In genomic region chr18:69495338-69495737, GRCh38 we compare ENCODE assay signal across 19 cellular contexts.
A peak's percentile ranks its signal among the peaks of the same experiment; 100 is the strongest.
DNase-seq lines count a peak whose midpoint lies in the region; ATAC-seq and TF ChIP-seq lines count a peak whose summit lies in the region.
"Had no signal": no experiment of that assay in that cellular context is flagged by ENCODE, and none has a peak within 500 bp of the region (broad histone marks: within the 10 kb centered on the region; RNA-seq: fewer than 3 reads in every experiment).

No MANE protein-coding gene starts in this region.

- peak; percentile 41 for DNase-seq in DMS53 (lab: John Stamatoyannopoulos, UW)
- no peak for DNase-seq in DMS53 treated with DMSO at 0.1 percent for 48 hours (lab: John Stamatoyannopoulos, UW; ENCODE audit: unreplicated experiment)
- DNase-seq in RPMI8226: peak; percentile 85
- DNase-seq in transverse colon: no peak
- no peak for DNase-seq in HPDE6-E6E7 (ENCODE audit: extremely low spot score)
- no peak for DNase-seq in OCI-LY7 (ENCODE audit: low spot score)
- DNase-seq: Caco-2; CD4-positive, alpha-beta memory T cell; H9; HFFc6; MG63; NCI-H1092; NCI-H1436; NCI-H1930 had no signal

- WGBS in transverse colon (ENCODE audit: low coverage in 1 of 2), 2 donors: 73 to 100% methylated on average over 2 to 5 of the region's 5 CpGs

- H2AFZ ChIP-seq in OCI-LY7 (ENCODE audit: low read length): no peak overlapping the region

- H3K9me3 Mint-ChIP-seq in stimulated activated memory B cell treated with anti-CD40 and anti-IgM and Interleukin-4, amounts not matched to agents 10 μg/mL and 1 μg/mL and 100 μg/mL, for 72 hours: peaks cover 3% of the 10 kb centered on the region

- in situ Hi-C loops in transverse colon (cut with MboI; ENCODE audit: low pct_ligation_motif_present in 1 of 4, low pct_unique_long_range_greater_than_20kb in 1 of 4, low sequenced_read_pairs in 3 of 4): no loop called here

- H3K36me3 ChIP-seq in transverse colon (no peaks in the 10 kb centered on the region), OCI-LY7 (ENCODE audit: insufficient read depth, low read length) (no peaks in the 10 kb centered on the region)
- H3K36me3 ChIP-seq: BLaER1 treated with 17β-estradiol and CSF1 and Interleukin-3, amounts not matched to agents 10 nM and 100 nM; MG63; SJCRH30 had no signal

- H3K4me3 ChIP-seq in transverse colon (no peak overlapping the region), OCI-LY7 (ENCODE audit: low read depth, low read length, poor library complexity, severe bottlenecking) (no peak overlapping the region)
- H3K4me3 ChIP-seq: BLaER1 treated with 17β-estradiol and CSF1 and Interleukin-3, amounts not matched to agents 10 nM and 100 nM; MG63; SJCRH30 had no signal

- no peak for TF ChIP-seq EP300 in transverse colon (IDR thresholded peaks at IDR 0.05; ENCODE audit: low read depth)

- no peaks in the 10 kb centered on the region for H3K27me3 ChIP-seq in transverse colon
- H3K27me3 ChIP-seq: BLaER1 treated with 17β-estradiol and CSF1 and Interleukin-3, amounts not matched to agents 10 nM and 100 nM; MG63; SJCRH30 had no signal

- H3K79me2 ChIP-seq in OCI-LY7 (ENCODE audit: insufficient read depth, low read depth, low read length): no peaks in the 10 kb centered on the region

- no peak overlapping the region for H3K27ac Mint-ChIP-seq in stimulated activated memory B cell treated with anti-CD40 and anti-IgM and Interleukin-4, amounts not matched to agents 10 μg/mL and 1 μg/mL and 100 μg/mL, for 72 hours
- H3K27ac Mint-ChIP-seq: CD4-positive, alpha-beta memory T cell; H9; HFFc6 had no signal

- intact Hi-C loops in transverse colon (cut with DNase I; ENCODE audit: low total_unique reads) (no loop called here), OCI-LY7 (cut with micrococcal nuclease; ENCODE audit: unreplicated experiment) (no loop called here)

- no peaks in the 10 kb centered on the region for H3K27me3 Mint-ChIP-seq in stimulated activated memory B cell treated with anti-CD40 and anti-IgM and Interleukin-4, amounts not matched to agents 10 μg/mL and 1 μg/mL and 100 μg/mL, for 72 hours

- ATAC-seq in HG02870 (IDR thresholded peaks at IDR 0.05; ENCODE audit: unreplicated experiment): peak; percentile 47
- ATAC-seq in stimulated activated memory B cell treated with anti-CD40 and anti-IgM and Interleukin-4, amounts not matched to agents 10 μg/mL and 1 μg/mL and 100 μg/mL, for 72 hours: peak; percentile 40

- H3K9me3 ChIP-seq in transverse colon (no peaks in the 10 kb centered on the region), OCI-LY7 (ENCODE audit: low read length) (no peaks in the 10 kb centered on the region)
- H3K9me3 ChIP-seq: Caco-2, MG63, SJCRH30 had no signal

- no peak overlapping the region for H3K27ac ChIP-seq in transverse colon
- no peak overlapping the region for H3K27ac ChIP-seq in OCI-LY7 (ENCODE audit: low read depth, low read length, poor library complexity, severe bottlenecking)
- H3K27ac ChIP-seq: 22Rv1; BLaER1 treated with 17β-estradiol and CSF1 and Interleukin-3, amounts not matched to agents 10 nM and 100 nM; SJCRH30 had no signal

- BruUV-seq in OCI-LY7 (replicated peaks; lab: Mats Ljungman, UMichigan): no TSS peak

- TF ChIP-seq POLR2A in transverse colon (IDR thresholded peaks at IDR 0.05): no peak

- TF ChIP-seq CTCF in transverse colon (IDR thresholded peaks at IDR 0.05): no peak
- no peak for TF ChIP-seq CTCF in OCI-LY7 (conservative IDR thresholded peaks at IDR 0.05; ENCODE audit: low read length)

- H3K4me2 ChIP-seq in OCI-LY7 (ENCODE audit: low read length): no peak overlapping the region
- H3K4me2 ChIP-seq: BLaER1 treated with 17β-estradiol and CSF1 and Interleukin-3, amounts not matched to agents 10 nM and 100 nM had no signal

- H3K4me1 Mint-ChIP-seq in stimulated activated memory B cell treated with anti-CD40 and anti-IgM and Interleukin-4, amounts not matched to agents 10 μg/mL and 1 μg/mL and 100 μg/mL, for 72 hours: no peaks in the 10 kb centered on the region
- H3K4me1 Mint-ChIP-seq: CD4-positive, alpha-beta memory T cell; H9 had no signal

- H3K4me3 Mint-ChIP-seq in stimulated activated memory B cell treated with anti-CD40 and anti-IgM and Interleukin-4, amounts not matched to agents 10 μg/mL and 1 μg/mL and 100 μg/mL, for 72 hours: no peak overlapping the region
- H3K4me3 Mint-ChIP-seq: CD4-positive, alpha-beta memory T cell; H9; HFFc6 had no signal

- H3K4me1 ChIP-seq in transverse colon: no peaks in the 10 kb centered on the region
- no peaks in the 10 kb centered on the region for H3K4me1 ChIP-seq in OCI-LY7 (ENCODE audit: insufficient read depth, low read length, poor library complexity, severe bottlenecking)
- H3K4me1 ChIP-seq: BLaER1 treated with 17β-estradiol and CSF1 and Interleukin-3, amounts not matched to agents 10 nM and 100 nM; Caco-2; SJCRH30 had no signal

- no peaks in the 10 kb centered on the region for H3K9me2 ChIP-seq in OCI-LY7 (ENCODE audit: insufficient read depth, low read length)

- no peaks in the 10 kb centered on the region for H4K20me1 ChIP-seq in OCI-LY7 (ENCODE audit: insufficient read depth, low read length)
- H4K20me1 ChIP-seq: BLaER1 treated with 17β-estradiol and CSF1 and Interleukin-3, amounts not matched to agents 10 nM and 100 nM had no signal

- no peaks in the 10 kb centered on the region for H3K36me3 Mint-ChIP-seq in stimulated activated memory B cell treated with anti-CD40 and anti-IgM and Interleukin-4, amounts not matched to agents 10 μg/mL and 1 μg/mL and 100 μg/mL, for 72 hours
- H3K36me3 Mint-ChIP-seq: CD4-positive, alpha-beta memory T cell had no signal

- POLR2A ChIA-PET in OCI-LY7 (lab: Charles Lee): no interaction called here

- CTCF ChIA-PET in OCI-LY7 (lab: Charles Lee; ENCODE audit: unreplicated experiment): interaction anchor here (0.6 kb wide), 1 partner anchor 224 kb away, joined by 3 read pairs; no protein-coding TSS in a partner anchor

Comparison
In these comparisons a context has a peak if more than half of its experiments do, and no peak if none do; other contexts are left out.
1. DNase-seq: peak in DMS53 (single experiment) and RPMI8226 (single experiment); none in DMS53 treated with DMSO at 0.1 percent for 48 hours (single experiment), transverse colon (single experiment), HPDE6-E6E7 (single experiment) and OCI-LY7 (single experiment).